Comparison of ENCODE assay signal across 25 cellular contexts in genomic region chr11:836274-836673, GRCh38. TPM values are rescaled to one million over a fixed set of nuclear protein-coding genes. Genes with fewer than 3 reads are reported as not detected.
DNase-seq lines count a peak whose midpoint lies in the region; ATAC-seq, FAIRE-seq and TF ChIP-seq lines count a peak whose summit lies in the region.
"Had no signal": no experiment of that assay in that cellular context is flagged by ENCODE, and none has a peak within 500 bp of the region (broad histone marks: within the 10 kb centered on the region; RNA-seq: fewer than 3 reads in every experiment).

No MANE protein-coding gene starts in this region.

- H3K36me3 ChIP-seq in NT2/D1 (ENCODE audit: insufficient read depth, insufficient read length, low read length) (peaks cover 65% of the 10 kb centered on the region), gastroesophageal sphincter (peaks cover 0 to 50% of the 10 kb centered on the region in 2 donors)

- no peak for TF ChIP-seq CTCF in gastroesophageal sphincter (IDR thresholded peaks at IDR 0.05)

- TF ChIP-seq POLR2A in gastroesophageal sphincter (IDR thresholded peaks at IDR 0.05), result no peak

- peak overlapping the region; percentile 56 for H3K9ac ChIP-seq in NT2/D1 (ENCODE audit: insufficient read length, low read depth)

- peak overlapping the region in 3 of 4 donors; percentile 48 to 89 (median 56) for H3K27ac ChIP-seq in gastroesophageal sphincter
- H3K27ac ChIP-seq: SJSA1 had no signal

- peaks cover 11% of the 10 kb centered on the region for H3K27me3 ChIP-seq in NT2/D1 (ENCODE audit: insufficient read depth, insufficient read length)
- H3K27me3 ChIP-seq in gastroesophageal sphincter, result peaks cover 13% of the 10 kb centered on the region
- H3K27me3 ChIP-seq: SJSA1 had no signal

- no peak for ATAC-seq in gastroesophageal sphincter
- ATAC-seq: activated naive CD8-positive, alpha-beta T cell treated with anti-CD3 and anti-CD28 coated beads, Interleukin-2, amount 50 U/mL, for 24 hours; GM23338; right cardiac atrium; stimulated activated naive B cell treated with anti-CD40 and anti-IgM and Interleukin-4, amounts not matched to agents 10 μg/mL and 1 μg/mL and 100 μg/mL, for 72 hours had no signal

- no peak for TF ChIP-seq EP300 in gastroesophageal sphincter (IDR thresholded peaks at IDR 0.05)

- no peak for FAIRE-seq in frontal cortex (lab: Jason Lieb, UNC)
- FAIRE-seq: bronchial epithelial cell, endothelial cell of umbilical vein, GM12891, GM19239, kidney had no signal

- H3K9me3 ChIP-seq in NT2/D1 (ENCODE audit: insufficient read depth, low read length) (no peaks in the 10 kb centered on the region), gastroesophageal sphincter (no peaks in the 10 kb centered on the region)
- H3K9me3 ChIP-seq: SJSA1, tibial artery had no signal

- H3K4me1 ChIP-seq in NT2/D1 (ENCODE audit: insufficient read depth, insufficient read length) (peaks cover 49% of the 10 kb centered on the region), gastroesophageal sphincter (peaks cover 6 to 96% (median 31%) of the 10 kb centered on the region in 3 donors)

- WGBS in gastroesophageal sphincter (ENCODE audit: low coverage in 1 of 2), 2 donors, result no CpG with 5 or more reads among the region's 14 CpGs

- DNase-seq in NT2/D1 (ENCODE audit: low read depth, low spot score) (no peak), T-helper 2 cell (no peak), frontal cortex (ENCODE audit: low spot score in 2 of 2) (no peak)
- DNase-seq: activated CD4-positive, alpha-beta T cell treated with anti-CD3 and anti-CD28 coated beads, Interleukin-2, amount 10 ng/mL, durations not matched to agents 7 days and 5 days; activated CD8-positive, alpha-beta memory T cell treated with anti-CD3 and anti-CD28 coated beads, Interleukin-2, amount 50 U/mL, for 4 hours; activated effector memory CD4-positive, alpha-beta T cell treated with Interleukin-2 at 50 U/mL for 16 hours; activated naive CD8-positive, alpha-beta T cell treated with anti-CD3 and anti-CD28 coated beads, Interleukin-2, amount 50 U/mL, for 24 hours; CD4-positive, alpha-beta T cell; DMS153; hypothalamus; kidney; mammary epithelial cell; NCI-H1694 treated with DMSO at 0.1 percent for 48 hours; NCI-H748 treated with DMSO at 0.1 percent for 48 hours; OCI-M1; right cardiac atrium; stimulated activated naive B cell treated with anti-CD40 and anti-IgM and Interleukin-4, amounts not matched to agents 10 μg/mL and 1 μg/mL and 100 μg/mL, for 72 hours; tibial artery had no signal

- H3K4me3 ChIP-seq in NT2/D1 (ENCODE audit: insufficient read length, low read depth) (no peak overlapping the region), gastroesophageal sphincter (no peak overlapping the region)
- H3K4me3 ChIP-seq: GM23338, SJSA1, tibial artery had no signal

RNA-seq across cellular contexts. Expression of gene CD151, which starts 3.5 kb away (rescaled TPM):
- 100 to 1,000 TPM; 277 to 794 (median 465) TPM for total RNA-seq in gastroesophageal sphincter
- total RNA-seq in frontal cortex, result 34.6 TPM

RNA-seq across cellular contexts. Expression of gene POLR2L, which starts 6.1 kb away (rescaled TPM):
- total RNA-seq in gastroesophageal sphincter (10 to 100 TPM; 65.5 to 86.0 (median 71.8) TPM), frontal cortex (17.5 TPM)

RNA-seq across cellular contexts. Expression of gene TSPAN4, which starts 6.4 kb away (rescaled TPM):
- 100 to 1,000 TPM in 3 of 4 donors, 10 to 100 TPM in 1; 66.5 to 115 (median 112) TPM for total RNA-seq in gastroesophageal sphincter
- total RNA-seq in frontal cortex, result 14.3 TPM

RNA-seq across cellular contexts. Expression of gene CRACR2B, which starts 8.6 kb away (rescaled TPM):
- 10 to 100 TPM in 1 of 4 donors, 1 to 10 TPM in 3; 4.1 to 10.3 (median 6.4) TPM for total RNA-seq in gastroesophageal sphincter
- 0.82 TPM for total RNA-seq in frontal cortex
- total RNA-seq: SJSA1 had no signal

RNA-seq across cellular contexts. Expression of gene PNPLA2, which starts 17.6 kb away (rescaled TPM):
- total RNA-seq in gastroesophageal sphincter (10 to 100 TPM; 39.7 to 79.4 (median 58.9) TPM), frontal cortex (5.3 TPM)
